In genomic region chr17:30735644-30736043, GRCh38 we compare ENCODE assay signal across 8 cellular contexts.
A peak's percentile ranks its signal among the peaks of the same experiment; 100 is the strongest.
DNase-seq lines count a peak whose midpoint lies in the region; ATAC-seq, FAIRE-seq and TF ChIP-seq lines count a peak whose summit lies in the region.
"Not testable (repeated sequence)": the region's sequence is repeated elsewhere in the genome, so short reads cannot be mapped to it uniquely, and the experiment has no call there.

No MANE protein-coding gene starts in this region.

- POLR2A ChIA-PET in WTC11 (lab: Charles Lee); K562 (lab: Yijun Ruan, JAX): not testable (repeated sequence)

- WGBS in K562 (ENCODE audit: insufficient coverage, low coverage, missing lambda C conversion rate): 6% methylated on average over 5 of the region's 5 CpGs

- not testable (repeated sequence) for H3K9me2 ChIP-seq in GM23338 (ENCODE audit: insufficient read depth)

- DNase-seq in GM23338 (ENCODE audit: low spot score); WTC11 (ENCODE audit: low spot score); activated T-cell treated with anti-CD3 and anti-CD28 coated beads, Interleukin-2, amount 50 U/mL, for 72 hours; glutamatergic neuron; nephron progenitor cell; stimulated activated naive B cell treated with anti-CD40 and anti-IgM and Interleukin-4, amounts not matched to agents 10 μg/mL and 1 μg/mL and 100 μg/mL, for 72 hours: not testable (repeated sequence)
- DNase-seq in SK-N-DZ (ENCODE audit: low spot score) (peak; percentile 64), K562 (ENCODE audit: extremely low read depth in 1 of 4, low spot score in 3 of 4) (peak in 1 of 4 experiments; percentile 74)

- H3K9ac ChIP-seq in K562 (ENCODE audit: insufficient read depth in 1 of 2, low read depth in 2 of 2, low read length in 2 of 2): not testable (repeated sequence)

- H3K27ac ChIP-seq in GM23338 (ENCODE audit: low read depth): 0 out of 2 replicates have a peak overlapping the region, but pooled peaks have one; percentile 2
- not testable (repeated sequence) for H3K27ac ChIP-seq in K562 (ENCODE audit: extremely low read depth, low read depth, low read length)

- H3K9me3 Mint-ChIP-seq in GM23338; WTC11; activated T-cell treated with anti-CD3 and anti-CD28 coated beads, Interleukin-2, amount 50 U/mL, for 72 hours; glutamatergic neuron (ENCODE audit: unreplicated experiment); nephron progenitor cell; stimulated activated naive B cell treated with anti-CD40 and anti-IgM and Interleukin-4, amounts not matched to agents 10 μg/mL and 1 μg/mL and 100 μg/mL, for 72 hours: not testable (repeated sequence)

- H3K27me3 ChIP-seq in GM23338 (ENCODE audit: insufficient read depth); K562 (ENCODE audit: control insufficient read depth in 2 of 2, insufficient read depth in 2 of 2, low read length in 2 of 2): not testable (repeated sequence)

- H4K20me1 ChIP-seq in GM23338 (replicated peaks; ENCODE audit: insufficient read depth): peaks cover 44% of the 10 kb centered on the region
- not testable (repeated sequence) for H4K20me1 ChIP-seq in K562 (replicated peaks; ENCODE audit: control insufficient read depth, insufficient read depth, low read length)

- peaks cover 20% of the 10 kb centered on the region for H3K27me3 Mint-ChIP-seq in GM23338 (ENCODE audit: insufficient read depth, low read depth, poor library complexity)
- H3K27me3 Mint-ChIP-seq in WTC11 (ENCODE audit: low read depth); activated T-cell treated with anti-CD3 and anti-CD28 coated beads, Interleukin-2, amount 50 U/mL, for 72 hours (ENCODE audit: low read depth); glutamatergic neuron (ENCODE audit: unreplicated experiment); nephron progenitor cell (ENCODE audit: low read depth, poor library complexity); stimulated activated naive B cell treated with anti-CD40 and anti-IgM and Interleukin-4, amounts not matched to agents 10 μg/mL and 1 μg/mL and 100 μg/mL, for 72 hours: not testable (repeated sequence)

- H3F3A ChIP-seq in GM23338 (replicated peaks; ENCODE audit: low read depth): not testable (repeated sequence)

- H3K4me1 ChIP-seq in GM23338 (ENCODE audit: insufficient read depth): not testable (repeated sequence)
- H3K4me1 ChIP-seq in K562 (replicated peaks in 1 of 2; ENCODE audit: control insufficient read depth in 2 of 2, insufficient read depth in 2 of 2, low read length in 2 of 2): peaks cover 3 to 11% of the 10 kb centered on the region in 2 experiments; a peak in 4 of 5 replicates

- H3K36me3 Mint-ChIP-seq in GM23338 (ENCODE audit: low read depth) (peaks cover 59% of the 10 kb centered on the region), WTC11 (peaks cover 29% of the 10 kb centered on the region), nephron progenitor cell (ENCODE audit: low read depth) (peaks cover 46% of the 10 kb centered on the region)
- peaks cover 5 to 19% of the 10 kb centered on the region in 2 donors for H3K36me3 Mint-ChIP-seq in activated T-cell treated with anti-CD3 and anti-CD28 coated beads, Interleukin-2, amount 50 U/mL, for 72 hours (ENCODE audit: insufficient read depth in 2 of 2)
- not testable (repeated sequence) for H3K36me3 Mint-ChIP-seq in glutamatergic neuron (ENCODE audit: unreplicated experiment)
- peaks cover 17 to 25% of the 10 kb centered on the region in 2 donors for H3K36me3 Mint-ChIP-seq in stimulated activated naive B cell treated with anti-CD40 and anti-IgM and Interleukin-4, amounts not matched to agents 10 μg/mL and 1 μg/mL and 100 μg/mL, for 72 hours

- TF ChIP-seq RAD21 in K562 (CRISPR knock-in tag; conservative IDR thresholded peaks at IDR 0.05 in 1 of 2, IDR thresholded peaks at IDR 0.05 in 1 of 2): not testable (repeated sequence)

- intact Hi-C loops in K562 (cut with micrococcal nuclease): loop anchor here (10.0 kb wide), 1 partner anchor 89 kb away; the partner anchor contains the start of gene CRLF3

- TF ChIP-seq EP300 in K562 (IDR thresholded peaks at IDR 0.05; ENCODE audit: low read length): not testable (repeated sequence)

- H2AFZ ChIP-seq in GM23338; K562 (ENCODE audit: low read depth, low read length): not testable (repeated sequence)

- not testable (repeated sequence) for TF ChIP-seq POLR2A in K562 (conservative IDR thresholded peaks at IDR 0.05)

- peak overlapping the region; percentile 89 for H3K27ac Mint-ChIP-seq in GM23338
- peak overlapping the region; percentile 92 for H3K27ac Mint-ChIP-seq in WTC11
- H3K27ac Mint-ChIP-seq in activated T-cell treated with anti-CD3 and anti-CD28 coated beads, Interleukin-2, amount 50 U/mL, for 72 hours: peak overlapping the region; percentile 73
- H3K27ac Mint-ChIP-seq in glutamatergic neuron (ENCODE audit: unreplicated experiment): peak overlapping the region; percentile 97
- peak overlapping the region; percentile 85 for H3K27ac Mint-ChIP-seq in nephron progenitor cell
- peak overlapping the region; percentile 43 for H3K27ac Mint-ChIP-seq in stimulated activated naive B cell treated with anti-CD40 and anti-IgM and Interleukin-4, amounts not matched to agents 10 μg/mL and 1 μg/mL and 100 μg/mL, for 72 hours

- TSS peak; percentile 4 for BruUV-seq in K562 (replicated peaks; lab: Mats Ljungman, UMichigan)

- H3K4me1 Mint-ChIP-seq in GM23338: peaks cover 15% of the 10 kb centered on the region
- peaks cover 23% of the 10 kb centered on the region for H3K4me1 Mint-ChIP-seq in WTC11
- H3K4me1 Mint-ChIP-seq in activated T-cell treated with anti-CD3 and anti-CD28 coated beads, Interleukin-2, amount 50 U/mL, for 72 hours (ENCODE audit: low read depth): peaks cover 39% of the 10 kb centered on the region
- peaks cover 17% of the 10 kb centered on the region for H3K4me1 Mint-ChIP-seq in glutamatergic neuron (ENCODE audit: low read depth, unreplicated experiment)
- peaks cover 22% of the 10 kb centered on the region for H3K4me1 Mint-ChIP-seq in nephron progenitor cell
- H3K4me1 Mint-ChIP-seq in stimulated activated naive B cell treated with anti-CD40 and anti-IgM and Interleukin-4, amounts not matched to agents 10 μg/mL and 1 μg/mL and 100 μg/mL, for 72 hours: peaks cover 5 to 18% of the 10 kb centered on the region in 2 donors

- peak overlapping the region; percentile 39; the same call in 2 of the 3 replicates for H3K4me3 Mint-ChIP-seq in GM23338
- H3K4me3 Mint-ChIP-seq in WTC11; stimulated activated naive B cell treated with anti-CD40 and anti-IgM and Interleukin-4, amounts not matched to agents 10 μg/mL and 1 μg/mL and 100 μg/mL, for 72 hours: not testable (repeated sequence)
- peak overlapping the region in 1 of 2 donors; percentile 55 for H3K4me3 Mint-ChIP-seq in activated T-cell treated with anti-CD3 and anti-CD28 coated beads, Interleukin-2, amount 50 U/mL, for 72 hours
- H3K4me3 Mint-ChIP-seq in glutamatergic neuron (ENCODE audit: unreplicated experiment): peak overlapping the region; percentile 79
- peak overlapping the region; percentile 20 for H3K4me3 Mint-ChIP-seq in nephron progenitor cell

- FAIRE-seq in K562 (lab: Jason Lieb, UNC): not testable (repeated sequence)

- not testable (repeated sequence) for H3K9me3 ChIP-seq in K562 (replicated peaks; ENCODE audit: control insufficient read depth, insufficient read depth, low read depth, low read length)

- not testable (repeated sequence) for H3K4me2 ChIP-seq in GM23338
- H3K4me2 ChIP-seq in K562 (ENCODE audit: insufficient read depth, low read length): 0 out of 2 replicates have a peak overlapping the region, but pooled peaks have one; percentile 1

- ATAC-seq in GM23338; WTC11; activated T-cell treated with anti-CD3 and anti-CD28 coated beads, Interleukin-2, amount 50 U/mL, for 72 hours (replicated peaks in 1 of 2); K562; stimulated activated naive B cell treated with anti-CD40 and anti-IgM and Interleukin-4, amounts not matched to agents 10 μg/mL and 1 μg/mL and 100 μg/mL, for 72 hours (replicated peaks): not testable (repeated sequence)

- H3K9me1 ChIP-seq in K562 (ENCODE audit: control insufficient read depth, insufficient read depth, low read length): not testable (repeated sequence)

- CTCF ChIA-PET in WTC11 (lab: Charles Lee); K562 (lab: Yijun Ruan, JAX; ENCODE audit: low intra/inter-chr PET ratio): not testable (repeated sequence)

- H3K4me3 ChIP-seq in GM23338, K562: not testable (repeated sequence)

- H3K79me2 ChIP-seq in GM23338 (replicated peaks; ENCODE audit: insufficient read depth) (peaks cover 89% of the 10 kb centered on the region), K562 (ENCODE audit: control insufficient read depth, insufficient read depth, low read length) (peaks cover 82% of the 10 kb centered on the region)

- in situ Hi-C loops in K562 (cut with MboI): not testable (repeated sequence)

- TF ChIP-seq CTCF in GM23338 (conservative IDR thresholded peaks at IDR 0.05; ENCODE audit: low read depth in 2 of 2); WTC11 (IDR thresholded peaks at IDR 0.05); K562 (IDR thresholded peaks at IDR 0.05 in 2 of 3, conservative IDR thresholded peaks at IDR 0.05 in 1 of 3; ENCODE audit: insufficient read depth in 2 of 3, low read depth in 1 of 3, low read length in 3 of 3); glutamatergic neuron (IDR thresholded peaks at IDR 0.05; ENCODE audit: partially characterized antibody, unreplicated experiment); nephron progenitor cell (IDR thresholded peaks at IDR 0.05): not testable (repeated sequence)

- not testable (repeated sequence) for H3K36me3 ChIP-seq in GM23338 (ENCODE audit: insufficient read depth)
- peaks cover 47% of the 10 kb centered on the region; the same call in 2 of the 3 replicates for H3K36me3 ChIP-seq in K562 (ENCODE audit: control insufficient read depth, insufficient read depth, low read length)

TF ChIP-seq in K562, 482 proteins besides CTCF, POLR2A, EP300 and RAD21 (continues in another document):
- TF ChIP-seq CXXC5 (CRISPR knock-in tag; IDR thresholded peaks at IDR 0.05) (peak; percentile 53; the same call in 1 of the 2 replicates), NCOR1 (IDR thresholded peaks at IDR 0.05) (peak; percentile 83), NFIC (IDR thresholded peaks at IDR 0.05) (peak; percentile 69), HDAC1 (IDR thresholded peaks at IDR 0.05) (peak in 1 of 2 experiments; percentile 56; a peak in 1 of 4 replicates), MTA2 (IDR thresholded peaks at IDR 0.05; ENCODE audit: low read depth) (peak; percentile 70), HDAC2 (IDR thresholded peaks at IDR 0.05) (peak; percentile 56)

Comparison
In these comparisons a context has a peak if more than half of its experiments do, and no peak if none do; other contexts are left out.
1. H3K27ac Mint-ChIP-seq: peak in every context shown above with its lines; median percentile 97 in glutamatergic neuron; 92 in WTC11; 89 in GM23338; 85 in nephron progenitor cell; 73 in activated T-cell treated with anti-CD3 and anti-CD28 coated beads, Interleukin-2, amount 50 U/mL, for 72 hours; 43 in stimulated activated naive B cell treated with anti-CD40 and anti-IgM and Interleukin-4, amounts not matched to agents 10 μg/mL and 1 μg/mL and 100 μg/mL, for 72 hours.